In the genomic region with DNA sequence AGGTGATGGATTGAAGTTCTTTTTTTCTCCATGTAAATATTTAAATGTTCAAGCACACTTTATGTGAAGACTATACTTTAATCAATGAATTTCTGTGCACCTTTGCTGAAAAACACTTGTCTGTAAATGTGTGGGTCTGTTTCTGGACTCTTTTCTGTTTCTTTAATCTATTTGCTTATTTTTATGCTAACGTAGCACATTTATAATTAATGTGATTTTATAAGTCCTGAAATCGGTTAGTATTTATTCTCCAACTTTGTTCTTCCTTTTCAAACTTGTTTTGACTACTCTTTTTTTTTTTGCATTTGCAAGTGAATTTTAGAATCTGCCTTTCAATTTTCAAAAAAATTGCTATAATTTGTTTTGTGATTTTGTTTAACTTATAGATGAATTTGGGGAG, we compare ENCODE assay signal across 26 cellular contexts.
"Had no signal": no experiment of that assay in that cellular context is flagged by ENCODE, and none has a peak within 500 bp of the region (broad histone marks: within the 10 kb centered on the region; RNA-seq: fewer than 3 reads in every experiment).

No MANE protein-coding gene starts in this region.

- DNase-seq: activated CD4-positive, alpha-beta memory T cell treated with anti-CD3 and anti-CD28 coated beads for 36 hours; activated CD4-positive, alpha-beta T cell treated with anti-CD3 and anti-CD28 coated beads for 36 hours; activated CD4-positive, alpha-beta T cell treated with anti-CD3 and anti-CD28 coated beads, Interleukin-2, amount 10 ng/mL, durations not matched to agents 24 days and 14 days; activated CD4-positive, CD25-positive, alpha-beta regulatory T cell; activated CD4-positive, CD25-positive, alpha-beta regulatory T cell treated with anti-CD3 and anti-CD28 coated beads, Interleukin-2, amount 50 U/mL, for 72 hours; activated CD8-positive, alpha-beta memory T cell treated with anti-CD3 and anti-CD28 coated beads, Interleukin-2, amount 10 ng/mL, durations not matched to agents 7 days and 5 days; activated CD8-positive, alpha-beta memory T cell treated with anti-CD3 and anti-CD28 coated beads, Interleukin-2, amount 50 U/mL, for 4 hours; activated CD8-positive, alpha-beta T cell treated with anti-CD3 and anti-CD28 coated beads, Interleukin-2, amount 10 ng/mL, durations not matched to agents 7 days and 5 days; activated effector memory CD4-positive, alpha-beta T cell treated with anti-CD3 and anti-CD28 coated beads, Interleukin-2, amount 50 U/mL, for 16 hours; activated naive CD4-positive, alpha-beta T cell treated with anti-CD3 and anti-CD28 coated beads for 36 hours; activated naive CD8-positive, alpha-beta T cell treated with anti-CD3 and anti-CD28 coated beads for 36 hours; activated naive CD8-positive, alpha-beta T cell treated with anti-CD3 and anti-CD28 coated beads, Interleukin-2, amount 50 U/mL, for 24 hours; activated T-cell treated with anti-CD3 and anti-CD28 coated beads, Interleukin-2, amount 50 U/mL, for 1 hour; activated T-cell treated with anti-CD3 and anti-CD28 coated beads, Interleukin-2, amount 50 U/mL, for 48 hours; adrenal gland; amygdala; aorta; body of pancreas; caudate nucleus; colonic mucosa; effector CD8-positive, alpha-beta T cell; foreskin fibroblast; heart right ventricle; T-helper 2 cell had no signal

- H3K4me1 ChIP-seq: adrenal gland, body of pancreas, colonic mucosa, gastroesophageal sphincter, heart right ventricle had no signal

- H3K27ac ChIP-seq: adrenal gland, body of pancreas, colonic mucosa, gastroesophageal sphincter, heart right ventricle had no signal

- ATAC-seq: activated CD4-positive, alpha-beta T cell treated with anti-CD3 and anti-CD28 coated beads for 36 hours; activated CD8-positive, alpha-beta memory T cell treated with anti-CD3 and anti-CD28 coated beads, Interleukin-2, amount 10 ng/mL, durations not matched to agents 7 days and 5 days; activated CD8-positive, alpha-beta T cell treated with anti-CD3 and anti-CD28 coated beads, Interleukin-2, amount 10 ng/mL, durations not matched to agents 7 days and 5 days; activated naive CD8-positive, alpha-beta T cell treated with anti-CD3 and anti-CD28 coated beads, Interleukin-2, amount 50 U/mL, for 24 hours; body of pancreas; esophagus mucosa; gastroesophageal sphincter; heart right ventricle had no signal

- H3K36me3 ChIP-seq: adrenal gland, colonic mucosa, gastroesophageal sphincter, heart right ventricle had no signal

- H3K4me3 ChIP-seq: adrenal gland, body of pancreas, colonic mucosa, gastroesophageal sphincter, heart right ventricle had no signal

- H3K9me3 ChIP-seq: adrenal gland, body of pancreas, colonic mucosa, gastroesophageal sphincter had no signal

- H3K27me3 ChIP-seq: adrenal gland, body of pancreas, colonic mucosa, gastroesophageal sphincter, heart right ventricle had no signal
